Comparison of ENCODE assay signal across 1 cellular context in genomic region chr1:156281281-156282142, GRCh38.
TF ChIP-seq lines count a peak whose summit lies in the region.

No MANE protein-coding gene starts in this region.

TF ChIP-seq in GM12878, 131 proteins besides CTCF, POLR2A, EP300 and RAD21 (continued from another document):
- TF ChIP-seq WRNIP1 (IDR thresholded peaks at IDR 0.05; ENCODE audit: borderline replicate concordance, low read depth, low read length) (0 out of 2 replicates have a peak, but pooled peaks have one; percentile 34), ATF2 (IDR thresholded peaks at IDR 0.05; ENCODE audit: low read length) (peak; percentile 71; the same call in 1 of the 2 replicates)
